ENCODE assay signal across 16 cellular contexts in the genomic region with DNA sequence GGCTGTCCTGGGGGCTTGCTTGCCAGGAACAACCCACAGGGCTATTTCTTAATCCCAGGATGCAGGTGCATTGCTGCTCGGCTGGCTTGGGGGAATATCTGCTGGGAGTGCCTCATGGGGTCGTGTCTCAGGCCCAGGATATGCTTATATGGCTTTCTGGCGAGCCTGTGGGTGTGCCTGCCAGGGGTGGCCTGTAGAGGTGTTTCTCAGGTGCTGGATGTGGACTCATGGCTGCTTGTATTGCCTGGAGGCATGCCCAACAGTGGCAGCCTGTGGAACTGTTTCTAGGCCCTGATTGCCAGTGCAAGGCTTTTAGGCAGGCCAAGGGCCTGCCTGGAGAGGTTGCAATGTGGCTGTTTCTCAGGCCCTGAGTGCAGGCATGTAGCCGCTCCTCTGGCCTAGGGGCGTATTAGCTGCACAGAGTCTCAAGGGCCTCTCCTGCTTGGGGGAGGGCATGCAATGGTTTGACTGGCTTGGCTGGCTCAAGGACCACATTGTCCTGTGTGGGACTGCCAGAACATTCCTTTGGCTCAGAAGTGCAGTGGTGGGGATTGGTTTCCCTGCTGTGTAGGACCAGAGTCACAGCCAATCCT.
A peak's percentile ranks its signal among the peaks of the same experiment; 100 is the strongest.
DNase-seq lines count a peak whose midpoint lies in the region; ATAC-seq, FAIRE-seq and TF ChIP-seq lines count a peak whose summit lies in the region.
"Had no signal": no experiment of that assay in that cellular context is flagged by ENCODE, and none has a peak within 500 bp of the region (broad histone marks: within the 10 kb centered on the region; RNA-seq: fewer than 3 reads in every experiment).

No MANE protein-coding gene starts in this region.

- H4K8ac ChIP-seq in H1 (ENCODE audit: extremely low read depth, insufficient read depth, low read length): 0 out of 2 replicates have a peak overlapping the region, but pooled peaks have one; percentile 57

- H3K4me3 ChIP-seq in H1 (ENCODE audit: extremely low read depth in 1 of 4, insufficient read depth in 2 of 4, low read depth in 3 of 4, low read length in 4 of 4) (no peak overlapping the region), kidney (ENCODE audit: low read length in 2 of 2) (no peak overlapping the region)
- H3K4me3 ChIP-seq: BLaER1 had no signal

- intact Hi-C loops in kidney (cut with DNase I): no loop called here

- no peaks in the 10 kb centered on the region for H3K79me2 ChIP-seq in H1 (ENCODE audit: control insufficient read depth in 1 of 2, insufficient read depth in 2 of 2, low read length in 2 of 2)

- no peak for TF ChIP-seq EP300 in H1 (IDR thresholded peaks at IDR 0.05; ENCODE audit: borderline replicate concordance in 1 of 2, low read depth in 2 of 2, low read length in 2 of 2)

- FAIRE-seq in H1 (lab: Jason Lieb, UNC) (no peak), kidney (lab: Jason Lieb, UNC) (no peak)
- FAIRE-seq: H54 had no signal

- H2BK5ac ChIP-seq in H1 (ENCODE audit: low read depth, low read length): no peak overlapping the region

- H3K27ac ChIP-seq in H1 (ENCODE audit: low read depth, low read length): no peak overlapping the region
- no peak overlapping the region for H3K27ac ChIP-seq in kidney (ENCODE audit: low read depth in 2 of 2, low read length in 2 of 2)
- H3K27ac ChIP-seq: BLaER1 had no signal

- H2AFZ ChIP-seq in H1 (ENCODE audit: low read length): no peak overlapping the region

- no peak for TF ChIP-seq CTCF in H1 (IDR thresholded peaks at IDR 0.05; ENCODE audit: control extremely low read depth in 1 of 3, insufficient read depth in 1 of 3, low read depth in 1 of 3, low read length in 3 of 3)
- TF ChIP-seq CTCF in kidney (IDR thresholded peaks at IDR 0.05; ENCODE audit: borderline replicate concordance, extremely low read depth, insufficient read depth): no peak

- H3K14ac ChIP-seq in H1 (ENCODE audit: insufficient read length): no peak overlapping the region

- peaks cover 22% of the 10 kb centered on the region for H3K9me3 Mint-ChIP-seq in stimulated activated effector memory CD8-positive, alpha-beta T cell treated with anti-CD3 and anti-CD28 coated beads, Interleukin-12 subunit alpha, Interleukin-12 subunit beta, amount 100 ng/mL, for 72 hours

- no peaks in the 10 kb centered on the region for H4K20me1 ChIP-seq in H1 (replicated peaks in 1 of 2; ENCODE audit: control insufficient read depth in 1 of 2, insufficient read depth in 2 of 2, low read length in 2 of 2)
- H4K20me1 ChIP-seq: BLaER1 had no signal

- H4K5ac ChIP-seq in H1 (ENCODE audit: insufficient read length, low read depth, low read length): no peak overlapping the region

- no peaks in the 10 kb centered on the region for H3K27me3 ChIP-seq in H1 (replicated peaks in 1 of 4; ENCODE audit: control insufficient read depth in 3 of 4, extremely low read depth in 1 of 4, insufficient read depth in 3 of 4, low read length in 3 of 4)
- H3K27me3 ChIP-seq: BLaER1 had no signal

- DNase-seq in ELF-1 (ENCODE audit: low read depth, low spot score) (peak; percentile 64), H1 (ENCODE audit: low read depth in 1 of 2, low spot score in 2 of 2) (no peak), kidney (peak; percentile 37), NCI-H2196 treated with DMSO at 0.1 percent for 48 hours (lab: John Stamatoyannopoulos, UW; ENCODE audit: unreplicated experiment) (no peak), activated T-cell treated with anti-CD3 and anti-CD28 coated beads for 4 hours (no peak)
- no peak for DNase-seq in stimulated activated effector memory CD8-positive, alpha-beta T cell treated with anti-CD3 and anti-CD28 coated beads, Interleukin-12 subunit alpha, Interleukin-12 subunit beta, amount 100 ng/mL, for 72 hours (ENCODE audit: low spot score in 2 of 2)
- DNase-seq in activated CD4-positive, alpha-beta T cell treated with anti-CD3 and anti-CD28 coated beads, Interleukin-2, amount 50 U/mL, for 1 hour: no peak
- DNase-seq: 8988T; CD4-positive, alpha-beta memory T cell; DMS153; DMS79; GF-D8; HCEC 1CT had no signal

- H3K79me1 ChIP-seq in H1 (ENCODE audit: low read depth, low read length): no peaks in the 10 kb centered on the region

- H3K4ac ChIP-seq in H1 (replicated peaks; ENCODE audit: insufficient read length, low read depth, low read length): no peak overlapping the region

- CTCF ChIA-PET in H1 (lab: Charles Lee; ENCODE audit: partially characterized antibody): interaction anchor here (0.9 to 1.0 kb wide), 2 partner anchors 20 to 29 kb away, joined by 3 to 4 read pairs; no protein-coding TSS in a partner anchor

- H3K4me3 Mint-ChIP-seq in stimulated activated effector memory CD8-positive, alpha-beta T cell treated with anti-CD3 and anti-CD28 coated beads, Interleukin-12 subunit alpha, Interleukin-12 subunit beta, amount 100 ng/mL, for 72 hours: no peak overlapping the region
- H3K4me3 Mint-ChIP-seq: CD14-positive monocyte; CD4-positive, alpha-beta memory T cell had no signal

- ATAC-seq in stimulated activated effector memory CD8-positive, alpha-beta T cell treated with anti-CD3 and anti-CD28 coated beads, Interleukin-12 subunit alpha, Interleukin-12 subunit beta, amount 100 ng/mL, for 72 hours: peak; percentile 26

- no peaks in the 10 kb centered on the region for H3K36me3 Mint-ChIP-seq in stimulated activated effector memory CD8-positive, alpha-beta T cell treated with anti-CD3 and anti-CD28 coated beads, Interleukin-12 subunit alpha, Interleukin-12 subunit beta, amount 100 ng/mL, for 72 hours
- H3K36me3 Mint-ChIP-seq: CD14-positive monocyte; CD4-positive, alpha-beta memory T cell had no signal

- no peak overlapping the region for H2BK12ac ChIP-seq in H1 (ENCODE audit: low read depth, low read length)

- TF ChIP-seq POLR2A in H1 (IDR thresholded peaks at IDR 0.05; ENCODE audit: control extremely low read depth in 1 of 2, low read depth in 2 of 2, low read length in 2 of 2): no peak

- H3K4me1 ChIP-seq in H1 (replicated peaks in 1 of 4; ENCODE audit: control insufficient read depth in 3 of 4, insufficient read depth in 4 of 4, low read length in 3 of 4) (peaks cover 0 to 4% (median 3%) of the 10 kb centered on the region in 4 experiments; a peak in 3 of 7 replicates), kidney (ENCODE audit: control insufficient read depth in 1 of 2, insufficient read depth in 1 of 2, low read depth in 1 of 2, low read length in 2 of 2) (no peaks in the 10 kb centered on the region)
- H3K4me1 ChIP-seq: BLaER1 had no signal

- no peak overlapping the region for H3K27ac Mint-ChIP-seq in stimulated activated effector memory CD8-positive, alpha-beta T cell treated with anti-CD3 and anti-CD28 coated beads, Interleukin-12 subunit alpha, Interleukin-12 subunit beta, amount 100 ng/mL, for 72 hours
- H3K27ac Mint-ChIP-seq: CD14-positive monocyte; CD4-positive, alpha-beta memory T cell had no signal

- no peak overlapping the region for H3K56ac ChIP-seq in H1 (replicated peaks; ENCODE audit: insufficient read length, low read depth, low read length)

- no peak for TF ChIP-seq RAD21 in H1 (IDR thresholded peaks at IDR 0.05 in 1 of 2, conservative IDR thresholded peaks at IDR 0.05 in 1 of 2; ENCODE audit: low read depth in 2 of 2, low read length in 2 of 2)

- H3K23ac ChIP-seq in H1 (ENCODE audit: insufficient read length): no peak overlapping the region

- H3K23me2 ChIP-seq in H1 (ENCODE audit: low read depth, low read length): no peaks in the 10 kb centered on the region

- POLR2A ChIA-PET in H1 (lab: Charles Lee; ENCODE audit: partially characterized antibody): no interaction called here

- H2AK5ac ChIP-seq in H1 (ENCODE audit: low read depth, low read length): no peak overlapping the region

- no peak overlapping the region for H2BK20ac ChIP-seq in H1 (ENCODE audit: low read length)

- H3K36me3 ChIP-seq in H1 (ENCODE audit: control insufficient read depth in 2 of 4, insufficient read depth in 4 of 4, low read length in 3 of 4) (no peaks in the 10 kb centered on the region), kidney (ENCODE audit: control insufficient read depth in 1 of 2, insufficient read depth in 2 of 2, low read length in 2 of 2) (no peaks in the 10 kb centered on the region)
- H3K36me3 ChIP-seq: BLaER1 had no signal

- no peak overlapping the region for H4K91ac ChIP-seq in H1 (replicated peaks; ENCODE audit: insufficient read length, low read length)

- H3K9ac ChIP-seq in H1 (replicated peaks in 1 of 4; ENCODE audit: extremely low read depth in 1 of 4, low read depth in 3 of 4, low read length in 3 of 4) (no peak overlapping the region), kidney (ENCODE audit: low read length in 2 of 2) (no peak overlapping the region)
- H3K9ac ChIP-seq: BLaER1 had no signal

- H3K9me3 ChIP-seq in H1 (ENCODE audit: insufficient read depth in 2 of 2, low read depth in 1 of 2, low read length in 1 of 2) (no peaks in the 10 kb centered on the region), kidney (ENCODE audit: control insufficient read depth in 1 of 2, low read length in 2 of 2) (peaks cover 0 to 15% of the 10 kb centered on the region in 2 donors)

- no peak overlapping the region for H3K4me2 ChIP-seq in H1 (ENCODE audit: insufficient read depth in 1 of 2, low read depth in 2 of 2, low read length in 2 of 2)
- H3K4me2 ChIP-seq: BLaER1 had no signal

- H3K4me1 Mint-ChIP-seq in stimulated activated effector memory CD8-positive, alpha-beta T cell treated with anti-CD3 and anti-CD28 coated beads, Interleukin-12 subunit alpha, Interleukin-12 subunit beta, amount 100 ng/mL, for 72 hours: no peaks in the 10 kb centered on the region
- H3K4me1 Mint-ChIP-seq: CD14-positive monocyte; CD4-positive, alpha-beta memory T cell had no signal

- WGBS in H1 (ENCODE audit: extremely low coverage in 1 of 2, insufficient coverage in 1 of 2, insufficient read length in 1 of 2, insufficient replicate concordance in 2 of 2, low coverage in 1 of 2, low lambda C conversion rate in 2 of 2, missing lambda C conversion rate in 1 of 2), 2 experiments: 91% methylated on average over 5 of the region's 5 CpGs; no CpG with 5 or more reads in 1 of the 2 experiments

- no peak overlapping the region for H2BK120ac ChIP-seq in H1 (replicated peaks; ENCODE audit: low read depth, low read length)

- no peak overlapping the region for H3K18ac ChIP-seq in H1 (ENCODE audit: extremely low read depth, low read length)

- H2BK15ac ChIP-seq in H1 (ENCODE audit: low read length): no peak overlapping the region

TF ChIP-seq in H1, 55 proteins besides CTCF, POLR2A, EP300 and RAD21 (continues in another document):
- TF ChIP-seq GABPA (IDR thresholded peaks at IDR 0.05; ENCODE audit: borderline replicate concordance, insufficient read depth, low read length) (no peak), TAF1 (IDR thresholded peaks at IDR 0.05; ENCODE audit: low read depth, low read length) (no peak), RFX5 (IDR thresholded peaks at IDR 0.05; ENCODE audit: borderline replicate concordance, low read depth, low read length) (no peak), HDAC2 (IDR thresholded peaks at IDR 0.05; ENCODE audit: borderline replicate concordance in 1 of 2, low read depth in 2 of 2, low read length in 2 of 2) (no peak), RXRA (IDR thresholded peaks at IDR 0.05; ENCODE audit: insufficient read depth, low read depth, low read length) (no peak), RBBP5 (IDR thresholded peaks at IDR 0.05; ENCODE audit: borderline replicate concordance, low read depth, low read length) (no peak), TCF12 (IDR thresholded peaks at IDR 0.05; ENCODE audit: low read depth, low read length) (no peak), CTBP2 (IDR thresholded peaks at IDR 0.05; ENCODE audit: borderline replicate concordance, insufficient read depth, insufficient read length, low read length) (no peak)

Comparison
In these comparisons a context has a peak if more than half of its experiments do, and no peak if none do; other contexts are left out.
1. DNase-seq: peak in ELF-1 (single experiment) and kidney (single experiment); none in H1 (0 of 2), stimulated activated effector memory CD8-positive, alpha-beta T cell treated with anti-CD3 and anti-CD28 coated beads, Interleukin-12 subunit alpha, Interleukin-12 subunit beta, amount 100 ng/mL, for 72 hours (0 of 2), activated CD4-positive, alpha-beta T cell treated with anti-CD3 and anti-CD28 coated beads, Interleukin-2, amount 50 U/mL, for 1 hour (single experiment), NCI-H2196 treated with DMSO at 0.1 percent for 48 hours (single experiment) and activated T-cell treated with anti-CD3 and anti-CD28 coated beads for 4 hours (single experiment).